8 cellular contexts compared by ENCODE assay signal in genomic region chr3:155870945-155871745, GRCh38. TPM values are rescaled to one million over a fixed set of nuclear protein-coding genes. Genes with fewer than 3 reads are reported as not detected.
A peak's percentile ranks its signal among the peaks of the same experiment; 100 is the strongest.
DNase-seq lines count a peak whose midpoint lies in the region; ATAC-seq and TF ChIP-seq lines count a peak whose summit lies in the region.

No MANE protein-coding gene starts in this region.

- DNase-seq in SK-N-MC (ENCODE audit: low read depth, low spot score) (no peak), cardiac septum (ENCODE audit: low spot score) (peak; percentile 81), progenitor cell of endocrine pancreas (ENCODE audit: low spot score, unreplicated experiment) (peak; percentile 44), NCI-H2107 (lab: John Stamatoyannopoulos, UW) (no peak)
- peak; percentile 69 for DNase-seq in activated naive CD8-positive, alpha-beta T cell treated with anti-CD3 and anti-CD28 coated beads, Interleukin-2, amount 10 ng/mL, durations not matched to agents 7 days and 5 days

- peak overlapping the region; percentile 76 to 92 (median 88) for H3K4me2 ChIP-seq in BLaER1 treated with 17β-estradiol and CSF1 and Interleukin-3, amounts not matched to agents 10 nM and 100 nM

- H3K4me1 Mint-ChIP-seq in activated naive CD8-positive, alpha-beta T cell treated with anti-CD3 and anti-CD28 coated beads, Interleukin-2, amount 10 ng/mL, durations not matched to agents 7 days and 5 days = peaks cover 19% of the 10 kb centered on the region
- H3K4me1 Mint-ChIP-seq in progenitor cell of endocrine pancreas (ENCODE audit: low read depth) = peaks cover 23% of the 10 kb centered on the region

- peak overlapping the region; percentile 100 for H3K4me3 Mint-ChIP-seq in activated naive CD8-positive, alpha-beta T cell treated with anti-CD3 and anti-CD28 coated beads, Interleukin-2, amount 10 ng/mL, durations not matched to agents 7 days and 5 days
- peak overlapping the region; percentile 92 for H3K4me3 Mint-ChIP-seq in progenitor cell of endocrine pancreas (ENCODE audit: low read depth)

- H3K36me3 Mint-ChIP-seq in activated naive CD8-positive, alpha-beta T cell treated with anti-CD3 and anti-CD28 coated beads, Interleukin-2, amount 10 ng/mL, durations not matched to agents 7 days and 5 days = peaks cover 3% of the 10 kb centered on the region
- H3K36me3 Mint-ChIP-seq in progenitor cell of endocrine pancreas (ENCODE audit: insufficient read depth) = no peaks in the 10 kb centered on the region

- H3K36me3 ChIP-seq in BLaER1 treated with 17β-estradiol and CSF1 and Interleukin-3, amounts not matched to agents 10 nM and 100 nM = peaks cover 0 to 27% (median 11%) of the 10 kb centered on the region in 11 experiments; a peak in 11 of 22 replicates
- H3K36me3 ChIP-seq in SK-N-MC (ENCODE audit: insufficient read depth, low read length) = peaks cover 3% of the 10 kb centered on the region; the same call in 1 of the 2 replicates

- no peaks in the 10 kb centered on the region for H3K9me3 Mint-ChIP-seq in activated naive CD8-positive, alpha-beta T cell treated with anti-CD3 and anti-CD28 coated beads, Interleukin-2, amount 10 ng/mL, durations not matched to agents 7 days and 5 days
- no peaks in the 10 kb centered on the region for H3K9me3 Mint-ChIP-seq in progenitor cell of endocrine pancreas (ENCODE audit: low read depth)

- H3K4me1 ChIP-seq in BLaER1 treated with 17β-estradiol and CSF1 and Interleukin-3, amounts not matched to agents 10 nM and 100 nM = peaks cover 23 to 38% (median 32%) of the 10 kb centered on the region in 10 experiments

- H3K27me3 Mint-ChIP-seq in activated naive CD8-positive, alpha-beta T cell treated with anti-CD3 and anti-CD28 coated beads, Interleukin-2, amount 10 ng/mL, durations not matched to agents 7 days and 5 days = peaks cover 1% of the 10 kb centered on the region
- no peaks in the 10 kb centered on the region for H3K27me3 Mint-ChIP-seq in progenitor cell of endocrine pancreas

- H3K9me3 ChIP-seq in BLaER1 treated with 17β-estradiol and CSF1 and Interleukin-3, amounts not matched to agents 10 nM and 100 nM (replicated peaks in 1 of 11) = no peaks in the 10 kb centered on the region
- H3K9me3 ChIP-seq in SK-N-MC (ENCODE audit: low read depth, low read length) = no peaks in the 10 kb centered on the region

- peak; percentile 19 for ATAC-seq in GM19025 (IDR thresholded peaks at IDR 0.05; ENCODE audit: low read depth, unreplicated experiment)
- peak; percentile 23 for ATAC-seq in HG03280 (IDR thresholded peaks at IDR 0.05; ENCODE audit: unreplicated experiment)
- peak; percentile 17 for ATAC-seq in activated naive CD8-positive, alpha-beta T cell treated with anti-CD3 and anti-CD28 coated beads, Interleukin-2, amount 10 ng/mL, durations not matched to agents 7 days and 5 days (ENCODE audit: low read depth)

- peak overlapping the region; percentile 87 to 99 (median 97) for H3K27ac ChIP-seq in BLaER1 treated with 17β-estradiol and CSF1 and Interleukin-3, amounts not matched to agents 10 nM and 100 nM
- peak overlapping the region; percentile 89 for H3K27ac ChIP-seq in SK-N-MC

- POLR2A ChIA-PET in activated naive CD8-positive, alpha-beta T cell treated with anti-CD3 and anti-CD28 coated beads, Interleukin-2, amount 10 ng/mL, durations not matched to agents 7 days and 5 days (lab: Charles Lee) = interaction anchor here (0.6 to 4.4 kb wide), 7 partner anchors 9 to 65 kb away, joined by 3 to 41 read pairs (median 5); partner anchors contain the start of genes C3orf33 and SLC33A1

- peaks cover 16 to 55% (median 48%) of the 10 kb centered on the region in 11 experiments; a peak in 20 of 22 replicates for H4K20me1 ChIP-seq in BLaER1 treated with 17β-estradiol and CSF1 and Interleukin-3, amounts not matched to agents 10 nM and 100 nM

- TF ChIP-seq CTCF in progenitor cell of endocrine pancreas (IDR thresholded peaks at IDR 0.05; ENCODE audit: unreplicated experiment) = no peak

- H3K27ac Mint-ChIP-seq in activated naive CD8-positive, alpha-beta T cell treated with anti-CD3 and anti-CD28 coated beads, Interleukin-2, amount 10 ng/mL, durations not matched to agents 7 days and 5 days = peak overlapping the region; percentile 98
- H3K27ac Mint-ChIP-seq in progenitor cell of endocrine pancreas = peak overlapping the region; percentile 94

- H3K4me3 ChIP-seq in BLaER1 treated with 17β-estradiol and CSF1 and Interleukin-3, amounts not matched to agents 10 nM and 100 nM = peak overlapping the region; percentile 88 to 99 (median 97)
- H3K4me3 ChIP-seq in SK-N-MC = peak overlapping the region; percentile 96

- H3K9ac ChIP-seq in BLaER1 treated with 17β-estradiol and CSF1 and Interleukin-3, amounts not matched to agents 10 nM and 100 nM = peak overlapping the region; percentile 94 to 100 (median 98)
- peak overlapping the region; percentile 96 for H3K9ac ChIP-seq in SK-N-MC (ENCODE audit: insufficient read length)

- H3K27me3 ChIP-seq in BLaER1 treated with 17β-estradiol and CSF1 and Interleukin-3, amounts not matched to agents 10 nM and 100 nM = no peaks in the 10 kb centered on the region

- intact Hi-C loops in cardiac septum (cut with DNase I) = loop anchor here (1.0 to 5.0 kb wide), 2 partner anchors 17 to 64 kb away; partner anchors contain the start of genes C3orf33 and SLC33A1

RNA-seq across cellular contexts. Expression of gene GMPS, which starts 0.7 kb away (rescaled TPM):
- 10 to 100 TPM; 84.0 to 86.8 TPM for total RNA-seq in activated naive CD8-positive, alpha-beta T cell treated with anti-CD3 and anti-CD28 coated beads, Interleukin-2, amount 10 ng/mL, durations not matched to agents 7 days and 5 days
- total RNA-seq in cardiac septum (27.7 TPM), progenitor cell of endocrine pancreas (74.5 and 76.0 TPM in 2 replicates)

RNA-seq across cellular contexts. Expression of gene SLC33A1, which starts 16.9 kb away (rescaled TPM):
- 10 to 100 TPM; 26.4 to 27.3 TPM for total RNA-seq in activated naive CD8-positive, alpha-beta T cell treated with anti-CD3 and anti-CD28 coated beads, Interleukin-2, amount 10 ng/mL, durations not matched to agents 7 days and 5 days
- total RNA-seq in cardiac septum (29.9 TPM), progenitor cell of endocrine pancreas (23.2 and 23.7 TPM in 2 replicates)

Comparison
In these comparisons a context has a peak if more than half of its experiments do, and no peak if none do; other contexts are left out.
1. DNase-seq: peak in activated naive CD8-positive, alpha-beta T cell treated with anti-CD3 and anti-CD28 coated beads, Interleukin-2, amount 10 ng/mL, durations not matched to agents 7 days and 5 days (single experiment), cardiac septum (single experiment) and progenitor cell of endocrine pancreas (single experiment); none in SK-N-MC (single experiment) and NCI-H2107 (single experiment).
2. Peak in every context shown above with its lines, with median percentiles within 50 percentile points of each other: ATAC-seq.